ENCODE assay signal across 25 cellular contexts in genomic region chr2:85834456-85834855, GRCh38.
"Had no signal": no experiment of that assay in that cellular context is flagged by ENCODE, and none has a peak within 500 bp of the region (broad histone marks: within the 10 kb centered on the region; RNA-seq: fewer than 3 reads in every experiment).

No MANE protein-coding gene starts in this region.

- ATAC-seq: left colon; left lung; lower lobe of right lung; naive thymus-derived CD8-positive, alpha-beta T cell; pancreas; right cardiac atrium; sciatic nerve; stimulated activated effector memory CD8-positive, alpha-beta T cell treated with anti-CD3 and anti-CD28 coated beads, Interleukin-12 subunit alpha, Interleukin-12 subunit beta, amount 100 ng/mL, for 72 hours; upper lobe of right lung had no signal

- H3K27ac ChIP-seq: left lung, lower lobe of right lung, pancreas, prostate gland, spleen, suprapubic skin, thoracic aorta, tibial artery, upper lobe of right lung had no signal

- H3K4me1 ChIP-seq: left lung, lower lobe of right lung, pancreas, prostate gland, suprapubic skin, tibial artery, upper lobe of right lung had no signal

- H3K9me3 ChIP-seq: left lung, lower lobe of right lung, pancreas, prostate gland, spleen, suprapubic skin, thoracic aorta, tibial artery, upper lobe of right lung had no signal

- H3K36me3 ChIP-seq: pancreas, prostate gland, thoracic aorta had no signal

- H3K4me3 ChIP-seq: left lung, lower lobe of right lung, pancreas, prostate gland, spleen, suprapubic skin, thoracic aorta, tibial artery, upper lobe of right lung had no signal

- H3K27me3 ChIP-seq: left lung, pancreas, spleen, suprapubic skin, tibial artery, upper lobe of right lung had no signal

- DNase-seq: hippocampal formation; kidney; left colon; left lung; lower lobe of right lung; mammary epithelial cell; mesenchymal stem cell; naive thymus-derived CD8-positive, alpha-beta T cell; nucleus accumbens; pancreas; posterior cingulate gyrus; retina; right cardiac atrium; small intestine; spleen; stimulated activated CD4-positive, alpha-beta T cell treated with anti-CD3 and anti-CD28 coated beads, Interleukin-4, amount 100 ng/mL, for 24 hours; stimulated activated naive CD4-positive, alpha-beta T cell; tibial artery; trophoblast cell; upper lobe of right lung had no signal
